In genomic region chr7:138049505-138050116, GRCh38 we compare ENCODE assay signal across 22 cellular contexts. TPM values are rescaled to one million over a fixed set of nuclear protein-coding genes. Genes with fewer than 3 reads are reported as not detected.
DNase-seq lines count a peak whose midpoint lies in the region; ATAC-seq, FAIRE-seq and TF ChIP-seq lines count a peak whose summit lies in the region.
"Had no signal": no experiment of that assay in that cellular context is flagged by ENCODE, and none has a peak within 500 bp of the region (broad histone marks: within the 10 kb centered on the region; RNA-seq: fewer than 3 reads in every experiment).

No MANE protein-coding gene starts in this region.

- H3K9me3 ChIP-seq in PC-9 (ENCODE audit: insufficient read depth, low read depth) = no peaks in the 10 kb centered on the region
- no peaks in the 10 kb centered on the region for H3K9me3 ChIP-seq in HepG2 (ENCODE audit: low read length)
- no peaks in the 10 kb centered on the region for H3K9me3 ChIP-seq in small intestine (ENCODE audit: control insufficient read depth, low read depth)

- 54% methylated on average over 1 of the region's 1 CpG for WGBS in HepG2 (ENCODE audit: low lambda C conversion rate)
- 84 to 95% (median 91%) methylated on average over 1 of the region's 1 CpG for WGBS in small intestine, 3 donors

- H3K27me3 Mint-ChIP-seq in WTC11 (ENCODE audit: low read depth) (no peaks in the 10 kb centered on the region), chondrocyte (ENCODE audit: low read depth) (peaks cover 10% of the 10 kb centered on the region)

- peaks cover 12% of the 10 kb centered on the region for H3K4me1 ChIP-seq in PC-9 (replicated peaks; ENCODE audit: insufficient read depth)
- H3K4me1 ChIP-seq in HepG2 (ENCODE audit: insufficient read depth, low read length) = peaks cover 48% of the 10 kb centered on the region
- no peaks in the 10 kb centered on the region for H3K4me1 ChIP-seq in small intestine (ENCODE audit: control insufficient read depth in 2 of 2, insufficient read depth in 1 of 2, low read depth in 1 of 2, low read length in 1 of 2)

- H3K4me2 ChIP-seq in PC-9 (peak overlapping the region; percentile 9; the same call in 1 of the 2 replicates), HepG2 (ENCODE audit: low read depth, low read length) (peak overlapping the region; percentile 50)
- H3K4me2 ChIP-seq: GM23338 had no signal

- peak in 1 of 2 experiments; percentile 80; a peak in 3 of 4 replicates for TF ChIP-seq EP300 in HepG2 (IDR thresholded peaks at IDR 0.05; ENCODE audit: low read depth in 2 of 2, low read length in 2 of 2)
- no peak for TF ChIP-seq EP300 in HepG2 (CRISPR knock-in tag; IDR thresholded peaks at IDR 0.05; ENCODE audit: borderline replicate concordance)

- TF ChIP-seq CTCF in PC-9 (conservative IDR thresholded peaks at IDR 0.05) (no peak), WTC11 (IDR thresholded peaks at IDR 0.05) (no peak), HepG2 (CRISPR knock-in tag; IDR thresholded peaks at IDR 0.05) (no peak), chondrocyte (IDR thresholded peaks at IDR 0.05) (no peak)

- POLR2A ChIA-PET in PC-9 (lab: Charles Lee; ENCODE audit: unreplicated experiment) = no interaction called here
- POLR2A ChIA-PET in WTC11 (lab: Charles Lee) = no interaction called here
- POLR2A ChIA-PET in HepG2 (lab: Yijun Ruan, JAX) = interaction anchor here (0.6 to 1.7 kb wide), 4 partner anchors 15 to 339 kb away, joined by 3 to 7 read pairs (median 4); no protein-coding TSS in a partner anchor

- intact Hi-C loops in PC-9 (cut with micrococcal nuclease; ENCODE audit: unreplicated experiment) (no loop called here), HepG2 (cut with micrococcal nuclease; ENCODE audit: unreplicated experiment) (loop anchor here (2.0 kb wide), 1 partner anchor 15 kb away; no protein-coding TSS in a partner anchor)

- H3K36me3 Mint-ChIP-seq in WTC11 (peaks cover 15% of the 10 kb centered on the region), chondrocyte (ENCODE audit: low read depth) (no peaks in the 10 kb centered on the region)
- H3K36me3 Mint-ChIP-seq: CD4-positive, alpha-beta memory T cell had no signal

- no peaks in the 10 kb centered on the region for H3F3A ChIP-seq in PC-9 (ENCODE audit: insufficient read depth, low read depth)

- H4K20me1 ChIP-seq in PC-9 (ENCODE audit: insufficient read depth) (no peaks in the 10 kb centered on the region), HepG2 (ENCODE audit: insufficient read depth, low read length) (no peaks in the 10 kb centered on the region)

- H3K4me3 ChIP-seq in PC-9 (no peak overlapping the region), HepG2 (replicated peaks in 1 of 3; ENCODE audit: insufficient read depth in 1 of 3, low read depth in 2 of 3, low read length in 3 of 3) (peak overlapping the region in 1 of 3 experiments; percentile 15; a peak in 2 of 6 replicates), small intestine (ENCODE audit: low read depth in 1 of 2, low read length in 2 of 2) (no peak overlapping the region)
- H3K4me3 ChIP-seq: GM12878, GM23338 had no signal

- peak; percentile 92 for FAIRE-seq in HepG2 (lab: Jason Lieb, UNC)
- no peak for FAIRE-seq in small intestine (lab: Jason Lieb, UNC)
- FAIRE-seq: GM12878, GM19239 had no signal

- H3K79me2 ChIP-seq in PC-9 (ENCODE audit: low read depth) (no peaks in the 10 kb centered on the region), HepG2 (ENCODE audit: insufficient read depth, low read length) (no peaks in the 10 kb centered on the region)

- no peaks in the 10 kb centered on the region for H3K27me3 ChIP-seq in PC-9 (ENCODE audit: insufficient read depth, low read depth)
- no peaks in the 10 kb centered on the region for H3K27me3 ChIP-seq in HepG2 (ENCODE audit: control insufficient read depth in 1 of 2, insufficient read depth in 2 of 2, low read length in 2 of 2)
- H3K27me3 ChIP-seq in small intestine (ENCODE audit: control insufficient read depth in 2 of 2, insufficient read depth in 2 of 2, low read length in 2 of 2) = no peaks in the 10 kb centered on the region

- no peaks in the 10 kb centered on the region for H3K9me2 ChIP-seq in PC-9 (ENCODE audit: insufficient read depth)

- H2AFZ ChIP-seq in PC-9 (no peak overlapping the region), HepG2 (ENCODE audit: low read length) (no peak overlapping the region)
- H2AFZ ChIP-seq: GM23338 had no signal

- H3K4me1 Mint-ChIP-seq in WTC11 (no peaks in the 10 kb centered on the region), chondrocyte (ENCODE audit: low read depth) (no peaks in the 10 kb centered on the region)
- H3K4me1 Mint-ChIP-seq: CD4-positive, alpha-beta memory T cell; GM23338 had no signal

- in situ Hi-C loops in HepG2 (cut with HindIII; ENCODE audit: extremely low pct_ligation_motif_present, low pct_unique_long_range_greater_than_20kb) = no loop called here

- TF ChIP-seq RAD21 in HepG2 (CRISPR knock-in tag; IDR thresholded peaks at IDR 0.05) = no peak

- H3K27ac ChIP-seq in PC-9 = peak overlapping the region; percentile 9; the same call in 1 of the 2 replicates
- H3K27ac ChIP-seq in HepG2 (ENCODE audit: extremely low read length, insufficient read depth, low read length) = peak overlapping the region; percentile 81
- no peak overlapping the region for H3K27ac ChIP-seq in small intestine (ENCODE audit: low read depth in 1 of 2, low read length in 1 of 2)

- ATAC-seq in WTC11 (no peak), HepG2 (peak; percentile 94)
- ATAC-seq: GM12878, GM23338, HCT116 had no signal

- no peak overlapping the region for H3K9ac ChIP-seq in HepG2 (ENCODE audit: insufficient read depth, low read depth, low read length)

- BruUV-seq in PC-9 (replicated peaks; lab: Mats Ljungman, UMichigan) (no TSS peak), HepG2 (replicated peaks; lab: Mats Ljungman, UMichigan) (no TSS peak)

- TF ChIP-seq POLR2A in HepG2 (IDR thresholded peaks at IDR 0.05; ENCODE audit: insufficient read depth in 1 of 2, low read depth in 2 of 2, low read length in 2 of 2) = no peak

- CTCF ChIA-PET in PC-9 (lab: Charles Lee) = no interaction called here
- CTCF ChIA-PET in WTC11 (lab: Charles Lee) = no interaction called here
- CTCF ChIA-PET in HepG2 (lab: Yijun Ruan, JAX; ENCODE audit: low intra/inter-chr PET ratio, low total read pairs) = no interaction called here

- H3K4me3 Mint-ChIP-seq in WTC11 (no peak overlapping the region), chondrocyte (ENCODE audit: unreplicated experiment) (no peak overlapping the region)
- H3K4me3 Mint-ChIP-seq: CD4-positive, alpha-beta memory T cell; GM23338; H9 had no signal

- peaks cover 16% of the 10 kb centered on the region for H3K9me3 Mint-ChIP-seq in WTC11
- H3K9me3 Mint-ChIP-seq in chondrocyte (ENCODE audit: low read depth) = no peaks in the 10 kb centered on the region

- H3K36me3 ChIP-seq in PC-9 (ENCODE audit: low read depth) = no peaks in the 10 kb centered on the region
- no peaks in the 10 kb centered on the region for H3K36me3 ChIP-seq in HepG2 (replicated peaks in 1 of 2; ENCODE audit: control insufficient read depth in 1 of 2, insufficient read depth in 2 of 2, low read length in 2 of 2)
- H3K36me3 ChIP-seq in small intestine (ENCODE audit: control insufficient read depth in 2 of 2, insufficient read depth in 2 of 2, low read length in 2 of 2) = no peaks in the 10 kb centered on the region

- no peak for DNase-seq in PC-9
- DNase-seq in WTC11 (ENCODE audit: low spot score) = no peak
- DNase-seq in HepG2 (ENCODE audit: low spot score) = peak; percentile 83
- DNase-seq in small intestine = peak; percentile 17
- DNase-seq in chondrocyte (ENCODE audit: low spot score) = no peak
- DNase-seq in HuH-7 (ENCODE audit: low spot score) = no peak
- DNase-seq: C1 segment of cervical spinal cord; Calu3; CD4-positive, alpha-beta memory T cell; COR-L47; DMS79; EL; GDM1; H9 had no signal

- H3K27ac Mint-ChIP-seq in WTC11 (no peak overlapping the region), chondrocyte (ENCODE audit: unreplicated experiment) (no peak overlapping the region)
- H3K27ac Mint-ChIP-seq: CD4-positive, alpha-beta memory T cell; GM23338; H9 had no signal

RNA-seq across cellular contexts. Expression of gene AKR1D1, which starts 26.6 kb away (rescaled TPM):
- total RNA-seq in PC-9 (2021) = not detected in 2 replicates
- total RNA-seq in WTC11 (2021) = 0.14 to 0.24 TPM (median 0.18 TPM) in 3 replicates
- 37.0 and 59.5 TPM in 2 replicates for total RNA-seq in HepG2 (2016; rRNA removed; fragmentation: Illumina TruSeq; extraction: Trizol)
- total RNA-seq in HepG2 (2016; cell fraction: cytosol; rRNA removed; fragmentation: Illumina TruSeq; extraction: Trizol; ENCODE audit: low read depth) = 14.5 and 15.5 TPM in 2 replicates
- 38.3 and 59.0 TPM in 2 replicates for total RNA-seq in HepG2 (2016; cell fraction: insoluble cytoplasmic fraction; rRNA removed; fragmentation: Illumina TruSeq; extraction: Trizol)
- 36.5 and 40.0 TPM in 2 replicates for total RNA-seq in HepG2 (2016; cell fraction: membrane; rRNA removed; fragmentation: Illumina TruSeq; extraction: Trizol)
- 15.6 and 17.5 TPM in 2 replicates for total RNA-seq in HepG2 (2016; cell fraction: nucleus; rRNA removed; fragmentation: Illumina TruSeq; extraction: Trizol)
- polyA plus RNA-seq in HepG2 (2011; rRNA removed) = 6.8 and 6.9 TPM in 2 replicates
- 4.4 and 5.3 TPM in 2 replicates for polyA plus RNA-seq in HepG2 (2011; cell fraction: cytosol; rRNA removed)
- polyA plus RNA-seq in HepG2 (2011; cell fraction: nucleus; rRNA removed) = 1.9 and 2.3 TPM in 2 replicates
- 7.1 and 20.6 TPM in 2 replicates for polyA plus RNA-seq in HepG2 (2012)
- 8.2 and 8.7 TPM in 2 replicates for polyA plus RNA-seq in HepG2 (2016; cell fraction: cytosol; fragmentation: Illumina TruSeq; extraction: Trizol; ENCODE audit: low read depth)
- 46.7 and 52.6 TPM in 2 replicates for polyA plus RNA-seq in HepG2 (2016; cell fraction: insoluble cytoplasmic fraction; fragmentation: Illumina TruSeq; extraction: Trizol; ENCODE audit: low read depth)
- 22.8 and 27.5 TPM in 2 replicates for polyA plus RNA-seq in HepG2 (2016; cell fraction: membrane; fragmentation: Illumina TruSeq; extraction: Trizol; ENCODE audit: low read depth)
- polyA plus RNA-seq in HepG2 (2016; cell fraction: nucleus; fragmentation: Illumina TruSeq; extraction: Trizol; ENCODE audit: insufficient read depth, low read depth) = 15.6 and 18.9 TPM in 2 replicates
- polyA minus RNA-seq in HepG2 (2011; rRNA and poly(A)+ RNA removed; ENCODE audit: low replicate concordance) = 3.4 TPM in 1 of 2 replicates, not detected in the other
- 5.2 and 7.2 TPM in 2 replicates for polyA minus RNA-seq in HepG2 (2011; cell fraction: cytosol; rRNA and poly(A)+ RNA removed)
- 2.2 and 5.1 TPM in 2 replicates for polyA minus RNA-seq in HepG2 (2011; cell fraction: nucleus; rRNA and poly(A)+ RNA removed)
- polyA plus RNA-seq in small intestine = not detected
- not detected in 3 replicates for total RNA-seq in chondrocyte
- total RNA-seq: A172; A673; Calu3; CD4-positive, alpha-beta memory T cell; GM12878; H4 had no signal
- polyA plus RNA-seq: BJ; CD4-positive, alpha-beta memory T cell; GM23338 had no signal

RNA-seq across cellular contexts. Expression of gene CREB3L2, which starts 47.7 kb away (rescaled TPM):
- total RNA-seq in PC-9 (2021) (41.2 and 41.9 TPM in 2 replicates), WTC11 (2021) (48.1 to 60.6 TPM (median 52.1 TPM) in 3 replicates), HepG2 (2016; rRNA removed; fragmentation: Illumina TruSeq; extraction: Trizol) (22.1 and 26.6 TPM in 2 replicates), chondrocyte (217 to 294 TPM (median 223 TPM) in 3 replicates)
- 6.5 and 8.8 TPM in 2 replicates for total RNA-seq in HepG2 (2016; cell fraction: cytosol; rRNA removed; fragmentation: Illumina TruSeq; extraction: Trizol; ENCODE audit: low read depth)
- 21.4 and 26.4 TPM in 2 replicates for total RNA-seq in HepG2 (2016; cell fraction: insoluble cytoplasmic fraction; rRNA removed; fragmentation: Illumina TruSeq; extraction: Trizol)
- 14.1 and 14.5 TPM in 2 replicates for total RNA-seq in HepG2 (2016; cell fraction: membrane; rRNA removed; fragmentation: Illumina TruSeq; extraction: Trizol)
- 53.5 and 54.7 TPM in 2 replicates for total RNA-seq in HepG2 (2016; cell fraction: nucleus; rRNA removed; fragmentation: Illumina TruSeq; extraction: Trizol)
- polyA plus RNA-seq in HepG2 (2011; rRNA removed) (39.0 and 41.1 TPM in 2 replicates), small intestine (10 to 100 TPM in 2 of 3 donors, 1 to 10 TPM in 1; 8.9 to 11.7 (median 11.0) TPM)
- polyA plus RNA-seq in HepG2 (2011; cell fraction: cytosol; rRNA removed) = 26.0 and 30.9 TPM in 2 replicates
- 36.5 and 47.2 TPM in 2 replicates for polyA plus RNA-seq in HepG2 (2011; cell fraction: nucleus; rRNA removed)
- polyA plus RNA-seq in HepG2 (2012) = 22.8 and 35.4 TPM in 2 replicates
- polyA plus RNA-seq in HepG2 (2016; cell fraction: cytosol; fragmentation: Illumina TruSeq; extraction: Trizol; ENCODE audit: low read depth) = 2.4 and 2.7 TPM in 2 replicates
- polyA plus RNA-seq in HepG2 (2016; cell fraction: insoluble cytoplasmic fraction; fragmentation: Illumina TruSeq; extraction: Trizol; ENCODE audit: low read depth) = 31.2 and 35.1 TPM in 2 replicates
- 5.9 and 6.4 TPM in 2 replicates for polyA plus RNA-seq in HepG2 (2016; cell fraction: membrane; fragmentation: Illumina TruSeq; extraction: Trizol; ENCODE audit: low read depth)
- 43.3 and 43.6 TPM in 2 replicates for polyA plus RNA-seq in HepG2 (2016; cell fraction: nucleus; fragmentation: Illumina TruSeq; extraction: Trizol; ENCODE audit: insufficient read depth, low read depth)
- polyA minus RNA-seq in HepG2 (2011; rRNA and poly(A)+ RNA removed; ENCODE audit: low replicate concordance) = 32.8 and 173 TPM in 2 replicates
- 58.1 and 61.3 TPM in 2 replicates for polyA minus RNA-seq in HepG2 (2011; cell fraction: cytosol; rRNA and poly(A)+ RNA removed)
- polyA minus RNA-seq in HepG2 (2011; cell fraction: nucleus; rRNA and poly(A)+ RNA removed) = 95.2 and 100 TPM in 2 replicates

Comparison
In these comparisons a context has a peak if more than half of its experiments do, and no peak if none do; other contexts are left out.
1. DNase-seq: peak in HepG2 (single experiment) and small intestine (single experiment); none in PC-9 (0 of 2), WTC11 (single experiment), chondrocyte (single experiment) and HuH-7 (single experiment).
2. H3K27ac ChIP-seq: peak in PC-9 (single experiment) and HepG2 (single experiment); none in small intestine (0 of 2).
3. RNA of gene AKR1D1, which starts 26.6 kb away (total RNA-seq): 14.5 to 59.5 TPM in HepG2; 0.14 to 0.24 TPM in WTC11, not detected in chondrocyte and not detected in PC-9; every median in the first group is over 10 times any median in the second.